Comparison of ENCODE assay signal across 8 cellular contexts in genomic region chr6:169789944-169790927, GRCh38. TPM values are rescaled to one million over a fixed set of nuclear protein-coding genes. Genes with fewer than 3 reads are reported as not detected.
DNase-seq lines count a peak whose midpoint lies in the region; ATAC-seq and TF ChIP-seq lines count a peak whose summit lies in the region.

No MANE protein-coding gene starts in this region.

- peak overlapping the region; percentile 23; the same call in 1 of the 2 replicates for H3K9ac ChIP-seq in MM.1S (ENCODE audit: low read length)

- TF ChIP-seq CTCF in MM.1S (IDR thresholded peaks at IDR 0.05; ENCODE audit: low read length) = peak; percentile 78
- peak; percentile 98 for TF ChIP-seq CTCF in osteocyte (IDR thresholded peaks at IDR 0.05)
- TF ChIP-seq CTCF in thoracic aorta (IDR thresholded peaks at IDR 0.05) = peak; percentile 94

- no peaks in the 10 kb centered on the region for H3K36me3 ChIP-seq in MM.1S (replicated peaks; ENCODE audit: insufficient read depth, low read length)
- no peaks in the 10 kb centered on the region for H3K36me3 ChIP-seq in thoracic aorta

- peak overlapping the region; percentile 33 for H2AFZ ChIP-seq in MM.1S (ENCODE audit: low read length)

- H3K4me3 Mint-ChIP-seq in activated naive CD4-positive, alpha-beta T cell treated with anti-CD3 and anti-CD28 coated beads, Interleukin-2, amount 10 ng/mL, durations not matched to agents 7 days and 5 days = peak overlapping the region; percentile 72
- H3K4me3 Mint-ChIP-seq in osteocyte (ENCODE audit: unreplicated experiment) = peak overlapping the region; percentile 83

- H3K27ac Mint-ChIP-seq in activated naive CD4-positive, alpha-beta T cell treated with anti-CD3 and anti-CD28 coated beads, Interleukin-2, amount 10 ng/mL, durations not matched to agents 7 days and 5 days = no peak overlapping the region
- H3K27ac Mint-ChIP-seq in osteocyte (ENCODE audit: unreplicated experiment) = peak overlapping the region; percentile 83

- H3K27ac ChIP-seq in MM.1S (ENCODE audit: low read length) = no peak overlapping the region
- peak overlapping the region; percentile 19 to 22 for H3K27ac ChIP-seq in thoracic aorta

- H3K4me3 ChIP-seq in MM.1S (ENCODE audit: low read length) = peak overlapping the region; percentile 52
- peak overlapping the region; percentile 75 for H3K4me3 ChIP-seq in thoracic aorta

- CTCF ChIA-PET in activated naive CD4-positive, alpha-beta T cell treated with anti-CD3 and anti-CD28 coated beads, Interleukin-2, amount 10 ng/mL, durations not matched to agents 7 days and 5 days (lab: Charles Lee) = interaction anchor here (0.6 to 3.3 kb wide), 24 partner anchors 8 to 762 kb away, joined by 3 to 35 read pairs (median 4); no protein-coding TSS in a partner anchor

- no peaks in the 10 kb centered on the region for H3K79me2 ChIP-seq in MM.1S (ENCODE audit: low read length)

- H3K36me3 Mint-ChIP-seq in activated naive CD4-positive, alpha-beta T cell treated with anti-CD3 and anti-CD28 coated beads, Interleukin-2, amount 10 ng/mL, durations not matched to agents 7 days and 5 days = no peaks in the 10 kb centered on the region
- H3K36me3 Mint-ChIP-seq in osteocyte (ENCODE audit: unreplicated experiment) = no peaks in the 10 kb centered on the region

- H4K20me1 ChIP-seq in MM.1S (ENCODE audit: insufficient read depth, low read length) = no peaks in the 10 kb centered on the region

- H3K4me1 Mint-ChIP-seq in activated naive CD4-positive, alpha-beta T cell treated with anti-CD3 and anti-CD28 coated beads, Interleukin-2, amount 10 ng/mL, durations not matched to agents 7 days and 5 days = peaks cover 20% of the 10 kb centered on the region
- peaks cover 16% of the 10 kb centered on the region for H3K4me1 Mint-ChIP-seq in osteocyte (ENCODE audit: unreplicated experiment)

- H3K4me2 ChIP-seq in MM.1S (ENCODE audit: low read depth, low read length) = peak overlapping the region; percentile 58

- H3K4me1 ChIP-seq in MM.1S (ENCODE audit: low read length) = no peaks in the 10 kb centered on the region
- peaks cover 0 to 11% of the 10 kb centered on the region in 2 donors for H3K4me1 ChIP-seq in thoracic aorta (ENCODE audit: control insufficient read depth in 1 of 2, low read depth in 2 of 2)

- in situ Hi-C loops in G401 (cut with HindIII; ENCODE audit: low sequenced_read_pairs) = no loop called here

- H3K27me3 ChIP-seq in MM.1S (replicated peaks; ENCODE audit: insufficient read depth, low read length) (no peaks in the 10 kb centered on the region), thoracic aorta (replicated peaks; ENCODE audit: insufficient read depth) (no peaks in the 10 kb centered on the region)

- H3K9me3 ChIP-seq in MM.1S (replicated peaks; ENCODE audit: insufficient read depth, low read length) = no peaks in the 10 kb centered on the region
- no peaks in the 10 kb centered on the region for H3K9me3 ChIP-seq in thoracic aorta

- DNase-seq in G401 (ENCODE audit: low spot score) (peak; percentile 83), HCEC 1CT (peak; percentile 67), MM.1S (peak; percentile 52), SK-N-DZ (ENCODE audit: low spot score) (peak; percentile 81), glomerular visceral epithelial cell (ENCODE audit: extremely low spot score) (peak; percentile 73), osteocyte (ENCODE audit: extremely low spot score, unreplicated experiment) (peak; percentile 92), thoracic aorta (ENCODE audit: low spot score) (no peak)
- peak; percentile 79 for DNase-seq in activated naive CD4-positive, alpha-beta T cell treated with anti-CD3 and anti-CD28 coated beads, Interleukin-2, amount 10 ng/mL, durations not matched to agents 7 days and 5 days

- H3K27me3 Mint-ChIP-seq in activated naive CD4-positive, alpha-beta T cell treated with anti-CD3 and anti-CD28 coated beads, Interleukin-2, amount 10 ng/mL, durations not matched to agents 7 days and 5 days = peaks cover 61% of the 10 kb centered on the region
- peaks cover 3% of the 10 kb centered on the region for H3K27me3 Mint-ChIP-seq in osteocyte (ENCODE audit: unreplicated experiment)

- ATAC-seq in thoracic aorta (ENCODE audit: insufficient number of reproducible peaks, low FRiP score, low read depth) = peak; percentile 78

- H3K9me2 ChIP-seq in MM.1S (replicated peaks; ENCODE audit: insufficient read depth, low read length) = no peaks in the 10 kb centered on the region

- H3F3A ChIP-seq in MM.1S (ENCODE audit: insufficient read depth, low read length) = no peaks in the 10 kb centered on the region

- H3K9me3 Mint-ChIP-seq in activated naive CD4-positive, alpha-beta T cell treated with anti-CD3 and anti-CD28 coated beads, Interleukin-2, amount 10 ng/mL, durations not matched to agents 7 days and 5 days = no peaks in the 10 kb centered on the region
- H3K9me3 Mint-ChIP-seq in osteocyte (ENCODE audit: unreplicated experiment) = no peaks in the 10 kb centered on the region

RNA-seq across cellular contexts. Expression of gene ERMARD, which starts 38.8 kb away (rescaled TPM):
- total RNA-seq in G401 (2014; rRNA removed; shearing (Covaris generic)) = 15.8 and 26.2 TPM in 2 replicates
- polyA plus RNA-seq in SK-N-DZ (2014; cell fraction: cytosol; rRNA removed) = 19.6 and 35.9 TPM in 2 replicates
- polyA plus RNA-seq in SK-N-DZ (2014; cell fraction: nucleus; rRNA removed) = 56.0 and 67.8 TPM in 2 replicates
- total RNA-seq in osteocyte (34.6 and 39.9 TPM in 2 replicates), thoracic aorta (10 to 100 TPM; 13.7 to 27.1 TPM)

RNA-seq across cellular contexts. Expression of gene DYNLT2, which starts 38.9 kb away (rescaled TPM):
- 0.37 and 1.6 TPM in 2 replicates for total RNA-seq in G401 (2014; rRNA removed; shearing (Covaris generic))
- polyA plus RNA-seq in SK-N-DZ (2014; cell fraction: cytosol; rRNA removed) = 6.1 and 7.2 TPM in 2 replicates
- polyA plus RNA-seq in SK-N-DZ (2014; cell fraction: nucleus; rRNA removed) = 7.0 and 9.2 TPM in 2 replicates
- total RNA-seq in osteocyte (1.4 and 3.0 TPM in 2 replicates), thoracic aorta (1 to 10 TPM in 1 of 2 donors, under 1 TPM in 1; 0.95 to 3.0 TPM)
